In genomic region chr11:104895619-104896018, GRCh38 we compare ENCODE assay signal across 2 cellular contexts.
TF ChIP-seq lines count a peak whose summit lies in the region.

No MANE protein-coding gene starts in this region.

TF ChIP-seq in WTC11, 78 proteins besides CTCF, POLR2A, EP300 and RAD21:
- TF ChIP-seq CBFB (CRISPR knock-in tag; IDR thresholded peaks at IDR 0.05; ENCODE audit: low read depth) (no peak), NFATC4 (CRISPR knock-in tag; IDR thresholded peaks at IDR 0.05) (no peak), OVOL2 (CRISPR knock-in tag; IDR thresholded peaks at IDR 0.05; ENCODE audit: borderline replicate concordance) (no peak), SMAD4 (CRISPR knock-in tag; IDR thresholded peaks at IDR 0.05) (no peak), TP53 (CRISPR knock-in tag; IDR thresholded peaks at IDR 0.05) (no peak), PRRX2 (CRISPR knock-in tag; IDR thresholded peaks at IDR 0.05) (no peak), NR3C1 (CRISPR knock-in tag; conservative IDR thresholded peaks at IDR 0.05; ENCODE audit: low read depth) (no peak), ESRRA (CRISPR knock-in tag; IDR thresholded peaks at IDR 0.05; ENCODE audit: borderline replicate concordance) (no peak)
- TF ChIP-seq, protein P1, sequence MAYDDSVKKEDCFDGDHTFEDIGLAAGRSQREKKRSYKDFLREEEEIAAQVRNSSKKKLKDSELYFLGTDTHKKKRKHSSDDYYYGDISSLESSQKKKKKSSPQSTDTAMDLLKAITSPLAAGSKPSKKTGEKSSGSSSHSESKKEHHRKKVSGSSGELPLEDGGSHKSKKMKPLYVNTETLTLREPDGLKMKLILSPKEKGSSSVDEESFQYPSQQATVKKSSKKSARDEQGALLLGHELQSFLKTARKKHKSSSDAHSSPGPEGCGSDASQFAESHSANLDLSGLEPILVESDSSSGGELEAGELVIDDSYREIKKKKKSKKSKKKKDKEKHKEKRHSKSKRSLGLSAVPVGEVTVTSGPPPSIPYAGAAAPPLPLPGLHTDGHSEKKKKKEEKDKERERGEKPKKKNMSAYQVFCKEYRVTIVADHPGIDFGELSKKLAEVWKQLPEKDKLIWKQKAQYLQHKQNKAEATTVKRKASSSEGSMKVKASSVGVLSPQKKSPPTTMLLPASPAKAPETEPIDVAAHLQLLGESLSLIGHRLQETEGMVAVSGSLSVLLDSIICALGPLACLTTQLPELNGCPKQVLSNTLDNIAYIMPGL (CRISPR knock-in tag; IDR thresholded peaks at IDR 0.05), result no peak
- TF ChIP-seq, protein P2, sequence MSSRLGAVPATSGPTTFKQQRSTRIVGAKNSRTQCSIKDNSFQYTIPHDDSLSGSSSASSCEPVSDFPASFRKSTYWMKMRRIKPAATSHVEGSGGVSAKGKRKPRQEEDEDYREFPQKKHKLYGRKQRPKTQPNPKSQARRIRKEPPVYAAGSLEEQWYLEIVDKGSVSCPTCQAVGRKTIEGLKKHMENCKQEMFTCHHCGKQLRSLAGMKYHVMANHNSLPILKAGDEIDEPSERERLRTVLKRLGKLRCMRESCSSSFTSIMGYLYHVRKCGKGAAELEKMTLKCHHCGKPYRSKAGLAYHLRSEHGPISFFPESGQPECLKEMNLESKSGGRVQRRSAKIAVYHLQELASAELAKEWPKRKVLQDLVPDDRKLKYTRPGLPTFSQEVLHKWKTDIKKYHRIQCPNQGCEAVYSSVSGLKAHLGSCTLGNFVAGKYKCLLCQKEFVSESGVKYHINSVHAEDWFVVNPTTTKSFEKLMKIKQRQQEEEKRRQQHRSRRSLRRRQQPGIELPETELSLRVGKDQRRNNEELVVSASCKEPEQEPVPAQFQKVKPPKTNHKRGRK (CRISPR knock-in tag; IDR thresholded peaks at IDR 0.05; ENCODE audit: borderline replicate concordance), result no peak

TF ChIP-seq in endothelial cell of umbilical vein, 7 proteins besides CTCF, POLR2A, EP300 and RAD21:
- no peak for TF ChIP-seq EZH2 (IDR thresholded peaks at IDR 0.05; ENCODE audit: borderline replicate concordance, low read depth, low read length, severe bottlenecking)
- TF ChIP-seq, protein P3, sequence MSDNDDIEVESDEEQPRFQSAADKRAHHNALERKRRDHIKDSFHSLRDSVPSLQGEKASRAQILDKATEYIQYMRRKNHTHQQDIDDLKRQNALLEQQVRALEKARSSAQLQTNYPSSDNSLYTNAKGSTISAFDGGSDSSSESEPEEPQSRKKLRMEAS (IDR thresholded peaks at IDR 0.05; ENCODE audit: insufficient read depth, insufficient read length), result no peak
- TF ChIP-seq GATA2 (IDR thresholded peaks at IDR 0.05; ENCODE audit: insufficient read depth, insufficient read length, low read depth, low read length), result no peak
- no peak for TF ChIP-seq POLR2AphosphoS5 (IDR thresholded peaks at IDR 0.05; ENCODE audit: insufficient read depth, low read depth, low read length)
- no peak for TF ChIP-seq JUN (IDR thresholded peaks at IDR 0.05; ENCODE audit: borderline replicate concordance, insufficient read depth, insufficient read length, low read depth)
- TF ChIP-seq MYC (IDR thresholded peaks at IDR 0.05; ENCODE audit: low read depth, low read length), result no peak
- no peak for TF ChIP-seq FOS (IDR thresholded peaks at IDR 0.05; ENCODE audit: borderline replicate concordance, insufficient read depth, low read length)
